Comparison of ENCODE assay signal across 15 cellular contexts in genomic region chr17:65633988-65634387, GRCh38.
DNase-seq lines count a peak whose midpoint lies in the region; ATAC-seq and TF ChIP-seq lines count a peak whose summit lies in the region.
"Had no signal": no experiment of that assay in that cellular context is flagged by ENCODE, and none has a peak within 500 bp of the region (broad histone marks: within the 10 kb centered on the region; RNA-seq: fewer than 3 reads in every experiment).

No MANE protein-coding gene starts in this region.

- H3K27me3 ChIP-seq in PC-9 (ENCODE audit: insufficient read depth, low read depth) (no peaks in the 10 kb centered on the region), uterus (no peaks in the 10 kb centered on the region)
- H3K27me3 ChIP-seq: BLaER1, breast epithelium had no signal

- BruUV-seq in PC-9 (replicated peaks; lab: Mats Ljungman, UMichigan): no TSS peak

- no peak for TF ChIP-seq POLR2A in uterus (IDR thresholded peaks at IDR 0.05)

- intact Hi-C loops in PC-9 (cut with micrococcal nuclease; ENCODE audit: unreplicated experiment) (no loop called here), uterus (cut with DNase I; ENCODE audit: low total_unique reads) (no loop called here)

- ATAC-seq in left lobe of liver (peak; percentile 49), HG03354 (IDR thresholded peaks at IDR 0.05; ENCODE audit: poor library complexity, severe bottlenecking, unreplicated experiment) (no peak)
- ATAC-seq: natural killer cell had no signal

- no peaks in the 10 kb centered on the region for H4K20me1 ChIP-seq in PC-9 (ENCODE audit: insufficient read depth)
- H4K20me1 ChIP-seq: BLaER1 had no signal

- peak overlapping the region; percentile 52 for H3K4me2 ChIP-seq in PC-9
- H3K4me2 ChIP-seq: BLaER1 had no signal

- H3F3A ChIP-seq in PC-9 (ENCODE audit: insufficient read depth, low read depth): peaks cover 34% of the 10 kb centered on the region

- TF ChIP-seq CTCF in PC-9 (conservative IDR thresholded peaks at IDR 0.05) (no peak), uterus (IDR thresholded peaks at IDR 0.05) (no peak)

- H3K4me3 ChIP-seq in PC-9 (no peak overlapping the region), uterus (no peak overlapping the region)
- H3K4me3 ChIP-seq: BLaER1, breast epithelium had no signal

- no peak overlapping the region for H2AFZ ChIP-seq in PC-9

- H3K9me2 ChIP-seq in PC-9 (ENCODE audit: insufficient read depth): no peaks in the 10 kb centered on the region

- CTCF ChIA-PET in PC-9 (lab: Charles Lee): no interaction called here

- POLR2A ChIA-PET in PC-9 (lab: Charles Lee; ENCODE audit: unreplicated experiment): no interaction called here

- H3K9me3 ChIP-seq in PC-9 (ENCODE audit: insufficient read depth, low read depth) (no peaks in the 10 kb centered on the region), uterus (no peaks in the 10 kb centered on the region)
- H3K9me3 ChIP-seq: breast epithelium had no signal

- H3K79me2 ChIP-seq in PC-9 (ENCODE audit: low read depth): no peaks in the 10 kb centered on the region

- DNase-seq in NCI-H1105 treated with DMSO at 0.1 percent for 48 hours (lab: John Stamatoyannopoulos, UW): peak; percentile 70
- DNase-seq in PC-9: peak in 1 of 2 experiments; percentile 82
- DNase-seq in left lobe of liver (ENCODE audit: low spot score): no peak
- no peak for DNase-seq in uterus
- DNase-seq in HK-2 (ENCODE audit: unreplicated experiment): no peak
- DNase-seq in activated T-cell treated with anti-CD3 and anti-CD28 coated beads, Interleukin-2, amount 50 U/mL, for 1 hour: no peak
- DNase-seq: activated CD4-positive, alpha-beta T cell treated with anti-CD3 and anti-CD28 coated beads, Interleukin-2, amount 10 ng/mL, durations not matched to agents 7 days and 5 days; activated naive CD4-positive, alpha-beta T cell treated with anti-CD3 and anti-CD28 coated beads, Interleukin-2, amount 50 U/mL, for 16 hours; Kasumi-1; natural killer cell; NCI-H187 treated with DMSO at 0.1 percent for 48 hours; SHP77 treated with DMSO at 0.1 percent for 48 hours had no signal

- H3K4me1 ChIP-seq in PC-9 (replicated peaks; ENCODE audit: insufficient read depth) (peaks cover 37% of the 10 kb centered on the region), uterus (no peaks in the 10 kb centered on the region)
- H3K4me1 ChIP-seq: BLaER1, breast epithelium had no signal

- H3K27ac ChIP-seq in PC-9 (peak overlapping the region; percentile 76), uterus (peak overlapping the region; percentile 37 to 39)
- H3K27ac ChIP-seq: BLaER1 had no signal

- no peaks in the 10 kb centered on the region for H3K36me3 ChIP-seq in PC-9 (ENCODE audit: low read depth)
- H3K36me3 ChIP-seq in uterus: no peaks in the 10 kb centered on the region
- H3K36me3 ChIP-seq: BLaER1, breast epithelium had no signal
